8 cellular contexts compared by ENCODE assay signal in the genomic region with DNA sequence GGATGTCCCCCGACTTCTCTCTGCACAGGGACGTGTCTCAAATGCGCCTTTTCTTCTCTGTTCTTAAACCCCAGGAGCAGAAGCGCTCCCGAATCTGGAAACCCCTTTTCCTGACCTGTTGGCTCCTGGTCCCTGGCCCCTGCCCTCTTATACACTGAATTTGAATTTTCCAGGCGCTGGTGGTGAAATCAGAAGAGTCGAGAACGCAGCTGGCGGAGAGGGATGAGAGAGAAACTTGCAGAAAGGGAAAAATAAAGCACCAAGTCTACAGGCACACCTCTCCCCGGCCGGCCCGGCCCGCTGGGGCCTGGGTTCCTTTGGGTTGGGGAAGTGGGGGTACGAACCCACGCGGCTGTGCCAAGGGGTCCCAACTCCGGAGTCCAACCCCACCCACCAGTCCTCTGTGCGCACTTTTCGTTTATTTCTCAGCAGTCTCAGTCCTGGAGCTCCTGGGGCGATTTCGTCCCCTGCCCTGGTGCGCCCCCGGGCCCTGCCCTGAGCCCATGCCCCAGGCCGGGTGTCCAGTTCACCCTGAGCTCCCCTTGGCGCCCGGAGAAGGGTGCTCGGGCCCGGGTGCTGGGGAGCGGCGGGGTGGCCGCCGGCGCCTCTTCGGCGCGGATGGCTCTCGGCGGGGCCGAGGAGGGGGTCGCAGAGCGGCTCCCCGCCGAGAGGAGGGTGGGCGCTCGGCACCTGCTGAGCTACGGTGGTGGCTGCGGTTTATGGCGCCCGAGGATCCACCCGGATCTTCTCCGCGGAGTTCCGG. TPM values are rescaled to one million over a fixed set of nuclear protein-coding genes. Genes with fewer than 3 reads are reported as not detected.
A peak's percentile ranks its signal among the peaks of the same experiment; 100 is the strongest.
DNase-seq lines count a peak whose midpoint lies in the region; ATAC-seq and TF ChIP-seq lines count a peak whose summit lies in the region.

No MANE protein-coding gene starts in this region.

- ATAC-seq in stimulated activated naive CD8-positive, alpha-beta T cell treated with anti-CD3 and anti-CD28 coated beads, Interleukin-15, amount 100 ng/mL, for 72 hours, result no peak
- ATAC-seq in HG03520 (IDR thresholded peaks at IDR 0.05; ENCODE audit: unreplicated experiment) (no peak), GM19328 (IDR thresholded peaks at IDR 0.05; ENCODE audit: unreplicated experiment) (no peak)

- H3K4me3 Mint-ChIP-seq in stimulated activated naive CD8-positive, alpha-beta T cell treated with anti-CD3 and anti-CD28 coated beads, Interleukin-15, amount 100 ng/mL, for 72 hours, result peak overlapping the region; percentile 42 to 55

- H3K9me3 Mint-ChIP-seq in stimulated activated naive CD8-positive, alpha-beta T cell treated with anti-CD3 and anti-CD28 coated beads, Interleukin-15, amount 100 ng/mL, for 72 hours, result no peaks in the 10 kb centered on the region

- H3K4me1 ChIP-seq in cardiac muscle cell (ENCODE audit: low read depth) (peaks cover 27% of the 10 kb centered on the region), right atrium auricular region (peaks cover 0 to 50% of the 10 kb centered on the region in 2 donors), hepatocyte (ENCODE audit: insufficient read depth) (peaks cover 43% of the 10 kb centered on the region)

- H3K4me3 ChIP-seq in cardiac muscle cell (peak overlapping the region; percentile 13), right atrium auricular region (peak overlapping the region in 1 of 2 donors; percentile 45), hepatocyte (no peak overlapping the region)

- peaks cover 84% of the 10 kb centered on the region for H3K27me3 Mint-ChIP-seq in stimulated activated naive CD8-positive, alpha-beta T cell treated with anti-CD3 and anti-CD28 coated beads, Interleukin-15, amount 100 ng/mL, for 72 hours

- H3K4me2 ChIP-seq in hepatocyte, result peak overlapping the region; percentile 94

- 6% methylated on average over 53 of the region's 53 CpGs for WGBS in hepatocyte (ENCODE audit: low lambda C conversion rate, missing lambda C conversion rate)

- peaks cover 60% of the 10 kb centered on the region for H3K4me1 Mint-ChIP-seq in stimulated activated naive CD8-positive, alpha-beta T cell treated with anti-CD3 and anti-CD28 coated beads, Interleukin-15, amount 100 ng/mL, for 72 hours

- no peaks in the 10 kb centered on the region for H4K20me1 ChIP-seq in hepatocyte (ENCODE audit: insufficient read depth, poor library complexity, severe bottlenecking)

- H3K27ac ChIP-seq in cardiac muscle cell (no peak overlapping the region), right atrium auricular region (no peak overlapping the region), VCaP (peak overlapping the region; percentile 95), hepatocyte (no peak overlapping the region)

- no peak overlapping the region for H3K27ac Mint-ChIP-seq in stimulated activated naive CD8-positive, alpha-beta T cell treated with anti-CD3 and anti-CD28 coated beads, Interleukin-15, amount 100 ng/mL, for 72 hours

- H3K9me3 ChIP-seq in cardiac muscle cell (ENCODE audit: low read depth) (no peaks in the 10 kb centered on the region), right atrium auricular region (no peaks in the 10 kb centered on the region), hepatocyte (ENCODE audit: low read depth) (no peaks in the 10 kb centered on the region)

- no peaks in the 10 kb centered on the region for H3K79me2 ChIP-seq in hepatocyte

- TF ChIP-seq CTCF in cardiac muscle cell (IDR thresholded peaks at IDR 0.05; ENCODE audit: low read depth, low read length), result no peak
- TF ChIP-seq CTCF in right atrium auricular region (IDR thresholded peaks at IDR 0.05), result no peak
- TF ChIP-seq CTCF in VCaP (conservative IDR thresholded peaks at IDR 0.05), result no peak
- TF ChIP-seq CTCF in hepatocyte (IDR thresholded peaks at IDR 0.05; ENCODE audit: poor library complexity), result no peak

- H3K36me3 ChIP-seq in cardiac muscle cell (no peaks in the 10 kb centered on the region), right atrium auricular region (no peaks in the 10 kb centered on the region), hepatocyte (replicated peaks; ENCODE audit: insufficient read depth, low read depth) (no peaks in the 10 kb centered on the region)

- no peak for DNase-seq in cardiac muscle cell (ENCODE audit: low read depth in 1 of 2, low spot score in 1 of 2)
- no peak for DNase-seq in right atrium auricular region (ENCODE audit: low spot score)
- no peak for DNase-seq in hepatocyte (ENCODE audit: low spot score)
- DNase-seq in stimulated activated naive CD8-positive, alpha-beta T cell treated with anti-CD3 and anti-CD28 coated beads, Interleukin-15, amount 100 ng/mL, for 72 hours, result no peak
- no peak for DNase-seq in midbrain (lab: John Stamatoyannopoulos, UW)

- H3K27me3 ChIP-seq in cardiac muscle cell, result peaks cover 82% of the 10 kb centered on the region
- H3K27me3 ChIP-seq in right atrium auricular region, result peaks cover 29 to 77% of the 10 kb centered on the region in 2 donors
- peaks cover 84% of the 10 kb centered on the region for H3K27me3 ChIP-seq in hepatocyte

- H2AFZ ChIP-seq in hepatocyte, result peak overlapping the region; percentile 45

- H3K9me2 ChIP-seq in hepatocyte (replicated peaks; ENCODE audit: insufficient read depth), result no peaks in the 10 kb centered on the region

RNA-seq across cellular contexts. Expression of a gene that starts 15.5 kb away (rescaled TPM):
- total RNA-seq in cardiac muscle cell (16.7 and 20.3 TPM in 2 replicates), right atrium auricular region (1 to 10 TPM; 2.7 to 3.0 TPM), hepatocyte (4.3 and 8.6 TPM in 2 replicates)
- polyA plus RNA-seq in cardiac muscle cell (8.2 and 13.8 TPM in 2 replicates), hepatocyte (6.5 and 8.3 TPM in 2 replicates)

RNA-seq across cellular contexts. Expression of a gene that starts 26.9 kb away (rescaled TPM):
- total RNA-seq in cardiac muscle cell, result 78.2 and 91.6 TPM in 2 replicates
- 43.6 and 51.9 TPM in 2 replicates for polyA plus RNA-seq in cardiac muscle cell
- total RNA-seq in right atrium auricular region, result 10 to 100 TPM; 22.8 to 24.3 TPM
- 49.6 and 56.1 TPM in 2 replicates for total RNA-seq in hepatocyte
- polyA plus RNA-seq in hepatocyte, result 74.3 and 86.7 TPM in 2 replicates

RNA-seq across cellular contexts. Expression of a gene that starts 34.4 kb away (rescaled TPM):
- 35.3 and 51.1 TPM in 2 replicates for total RNA-seq in cardiac muscle cell
- polyA plus RNA-seq in cardiac muscle cell, result 25.8 and 28.8 TPM in 2 replicates
- 1 to 10 TPM; 1.0 to 1.7 TPM for total RNA-seq in right atrium auricular region
- 11.8 and 16.3 TPM in 2 replicates for total RNA-seq in hepatocyte
- polyA plus RNA-seq in hepatocyte, result 8.6 and 11.6 TPM in 2 replicates
